Comparison of ENCODE assay signal across 9 cellular contexts in genomic region chr14:50023671-50024490, GRCh38.
A peak's percentile ranks its signal among the peaks of the same experiment; 100 is the strongest.
DNase-seq lines count a peak whose midpoint lies in the region; ATAC-seq and TF ChIP-seq lines count a peak whose summit lies in the region.
"Had no signal": no experiment of that assay in that cellular context is flagged by ENCODE, and none has a peak within 500 bp of the region (broad histone marks: within the 10 kb centered on the region; RNA-seq: fewer than 3 reads in every experiment).

No MANE protein-coding gene starts in this region.

- no peak for TF ChIP-seq EP300 in stomach (IDR thresholded peaks at IDR 0.05)

- 54 to 68% (median 66%) methylated on average over 8 of the region's 8 CpGs for WGBS in stomach, 5 donors

- TF ChIP-seq CTCF in ascending aorta (IDR thresholded peaks at IDR 0.05) (no peak), stomach (IDR thresholded peaks at IDR 0.05) (no peak)

- ATAC-seq in left ventricle myocardium superior (peak; percentile 68), HG03135 (IDR thresholded peaks at IDR 0.05; ENCODE audit: unreplicated experiment) (no peak), HG02970 (IDR thresholded peaks at IDR 0.05; ENCODE audit: low FRiP score, unreplicated experiment) (no peak)

- no peak for TF ChIP-seq POLR2A in stomach (IDR thresholded peaks at IDR 0.05)

- peaks cover 0 to 10% of the 10 kb centered on the region in 2 donors for H3K9me3 ChIP-seq in ascending aorta
- H3K9me3 ChIP-seq in stomach, result peaks cover 0 to 19% (median 8%) of the 10 kb centered on the region in 4 donors

- H3K27ac ChIP-seq in ascending aorta (peak overlapping the region; percentile 70 to 78), stomach (peak overlapping the region; percentile 32 to 83 (median 79))

- H3K4me3 ChIP-seq in ascending aorta (peak overlapping the region in 1 of 2 donors; percentile 9), stomach (peak overlapping the region in 1 of 4 donors; percentile 5)

- DNase-seq in GM04503 (ENCODE audit: low read depth) (peak; percentile 85), ascending aorta (ENCODE audit: low spot score in 2 of 2) (peak in 1 of 2 donors; percentile 74), left ventricle myocardium superior (no peak), stomach (no peak), cerebellum (ENCODE audit: low spot score) (no peak), midbrain (lab: John Stamatoyannopoulos, UW) (no peak)
- DNase-seq: activated T-cell treated with anti-CD3 and anti-CD28 coated beads, Interleukin-2, amount 50 U/mL, for 48 hours had no signal

- H3K36me3 ChIP-seq in ascending aorta, result no peaks in the 10 kb centered on the region
- H3K36me3 ChIP-seq in stomach, result no peaks in the 10 kb centered on the region

- H3K27me3 ChIP-seq in ascending aorta (no peaks in the 10 kb centered on the region), stomach (no peaks in the 10 kb centered on the region)

- intact Hi-C loops in ascending aorta (cut with DNase I), result loop anchor here (2.0 kb wide), 1 partner anchor 131 kb away; the partner anchor contains the start of gene ARF6
- intact Hi-C loops in left ventricle myocardium superior (cut with micrococcal nuclease), result no loop called here
- intact Hi-C loops in stomach (cut with DNase I; ENCODE audit: low total_unique reads), result no loop called here

- peaks cover 7 to 35% of the 10 kb centered on the region in 2 donors for H3K4me1 ChIP-seq in ascending aorta
- H3K4me1 ChIP-seq in stomach, result peaks cover 0 to 18% (median 10%) of the 10 kb centered on the region in 4 donors
